Comparison of ENCODE assay signal across 27 cellular contexts in genomic region chr11:69086741-69087524, GRCh38. TPM values are rescaled to one million over a fixed set of nuclear protein-coding genes. Genes with fewer than 3 reads are reported as not detected.
DNase-seq lines count a peak whose midpoint lies in the region; ATAC-seq and TF ChIP-seq lines count a peak whose summit lies in the region.
"Had no signal": no experiment of that assay in that cellular context is flagged by ENCODE, and none has a peak within 500 bp of the region (broad histone marks: within the 10 kb centered on the region; RNA-seq: fewer than 3 reads in every experiment).

No MANE protein-coding gene starts in this region.

- H3K27ac ChIP-seq in ascending aorta (peak overlapping the region; percentile 0 to 34), gastroesophageal sphincter (peak overlapping the region; percentile 80 to 90 (median 86)), tibial artery (peak overlapping the region; percentile 32 to 45), upper lobe of right lung (no peak overlapping the region)
- H3K27ac ChIP-seq: BLaER1, HL-60 had no signal

- peaks cover 13 to 49% of the 10 kb centered on the region in 2 donors for H3K36me3 ChIP-seq in ascending aorta
- H3K36me3 ChIP-seq in gastroesophageal sphincter, result peaks cover 0 to 84% of the 10 kb centered on the region in 2 donors
- H3K36me3 ChIP-seq in tibial artery, result peaks cover 5 to 84% (median 63%) of the 10 kb centered on the region in 3 donors
- H3K36me3 ChIP-seq in upper lobe of right lung, result peaks cover 13% of the 10 kb centered on the region
- H3K36me3 ChIP-seq: breast epithelium had no signal

- H3K4me3 ChIP-seq in ascending aorta (no peak overlapping the region), gastroesophageal sphincter (no peak overlapping the region), tibial artery (no peak overlapping the region), upper lobe of right lung (no peak overlapping the region)
- H3K4me3 ChIP-seq: BLaER1, breast epithelium, GM12878, MG63, smooth muscle cell had no signal

- H3K9me3 ChIP-seq in ascending aorta, result no peaks in the 10 kb centered on the region
- no peaks in the 10 kb centered on the region for H3K9me3 ChIP-seq in gastroesophageal sphincter
- no peaks in the 10 kb centered on the region for H3K9me3 ChIP-seq in tibial artery
- H3K9me3 ChIP-seq in upper lobe of right lung, result no peaks in the 10 kb centered on the region
- H3K9me3 ChIP-seq: BLaER1, breast epithelium, MG63 had no signal

- peak overlapping the region; percentile 35 for H3K27ac Mint-ChIP-seq in neural crest cell (ENCODE audit: unreplicated experiment)
- H3K27ac Mint-ChIP-seq: activated CD8-positive, alpha-beta T cell treated with anti-CD3 and anti-CD28 coated beads for 36 hours; activated naive CD4-positive, alpha-beta T cell treated with anti-CD3 and anti-CD28 coated beads, Interleukin-2, amount 10 ng/mL, durations not matched to agents 7 days and 5 days; activated T-helper 1 cell treated with anti-CD3 and anti-CD28 coated beads, Interleukin-12 subunit alpha, Interleukin-12 subunit beta, Interleukin-2, Interleukin-4 antibody, amounts not matched to agents 30 ng/mL and 10 ng/mL and 1 ng/mL, durations not matched to agents 14 hours and 24 hours and 36 hours; nephron had no signal

- H3K27me3 ChIP-seq in ascending aorta (no peaks in the 10 kb centered on the region), gastroesophageal sphincter (no peaks in the 10 kb centered on the region), tibial artery (no peaks in the 10 kb centered on the region), upper lobe of right lung (no peaks in the 10 kb centered on the region)
- H3K27me3 ChIP-seq: BLaER1, breast epithelium, MG63 had no signal

- H3K4me1 ChIP-seq in ascending aorta, result no peaks in the 10 kb centered on the region
- H3K4me1 ChIP-seq in gastroesophageal sphincter, result peaks cover 0 to 58% (median 22%) of the 10 kb centered on the region in 3 donors
- H3K4me1 ChIP-seq in tibial artery, result peaks cover 0 to 8% (median 3%) of the 10 kb centered on the region in 4 donors
- no peaks in the 10 kb centered on the region for H3K4me1 ChIP-seq in upper lobe of right lung
- H3K4me1 ChIP-seq: breast epithelium had no signal

- no peak for TF ChIP-seq EP300 in gastroesophageal sphincter (IDR thresholded peaks at IDR 0.05)

- no peak for DNase-seq in ascending aorta (ENCODE audit: low spot score in 2 of 2)
- no peak for DNase-seq in neural crest cell (ENCODE audit: low read depth, low spot score)
- no peak for DNase-seq in tibial artery
- DNase-seq in upper lobe of right lung, result no peak
- no peak for DNase-seq in LoVo (ENCODE audit: low spot score)
- DNase-seq: activated CD4-positive, CD25-positive, alpha-beta regulatory T cell treated with anti-CD3 and anti-CD28 coated beads, Interleukin-2, amount 50 U/mL, for 72 hours; activated CD8-positive, alpha-beta memory T cell treated with anti-CD3 and anti-CD28 coated beads, Interleukin-2, amount 50 U/mL, for 48 hours; activated CD8-positive, alpha-beta T cell treated with anti-CD3 and anti-CD28 coated beads for 36 hours; activated naive CD4-positive, alpha-beta T cell treated with anti-CD3 and anti-CD28 coated beads, Interleukin-2, amount 10 ng/mL, durations not matched to agents 7 days and 5 days; amniotic stem cell; H9; KG1; MG63; NCI-H1105; NCI-H187 treated with DMSO at 0.1 percent for 48 hours; PC-3; stimulated activated naive CD4-positive, alpha-beta T cell treated with Interleukin-2 at 50 U/mL for 16 hours had no signal

- WGBS in gastroesophageal sphincter (ENCODE audit: low coverage in 1 of 2), 2 donors, result no CpG with 5 or more reads among the region's 18 CpGs

- no peak overlapping the region for H3K4me3 Mint-ChIP-seq in neural crest cell
- H3K4me3 Mint-ChIP-seq: activated CD8-positive, alpha-beta T cell treated with anti-CD3 and anti-CD28 coated beads for 36 hours; activated naive CD4-positive, alpha-beta T cell treated with anti-CD3 and anti-CD28 coated beads, Interleukin-2, amount 10 ng/mL, durations not matched to agents 7 days and 5 days; activated T-helper 1 cell treated with anti-CD3 and anti-CD28 coated beads, Interleukin-12 subunit alpha, Interleukin-12 subunit beta, Interleukin-2, Interleukin-4 antibody, amounts not matched to agents 30 ng/mL and 10 ng/mL and 1 ng/mL, durations not matched to agents 14 hours and 24 hours and 36 hours; H9; nephron had no signal

- TF ChIP-seq POLR2A in gastroesophageal sphincter (IDR thresholded peaks at IDR 0.05), result no peak

- no peaks in the 10 kb centered on the region for H3K9me3 Mint-ChIP-seq in neural crest cell
- H3K9me3 Mint-ChIP-seq: activated CD8-positive, alpha-beta T cell treated with anti-CD3 and anti-CD28 coated beads for 36 hours; activated naive CD4-positive, alpha-beta T cell treated with anti-CD3 and anti-CD28 coated beads, Interleukin-2, amount 10 ng/mL, durations not matched to agents 7 days and 5 days; activated T-helper 1 cell treated with anti-CD3 and anti-CD28 coated beads, Interleukin-12 subunit alpha, Interleukin-12 subunit beta, Interleukin-2, Interleukin-4 antibody, amounts not matched to agents 30 ng/mL and 10 ng/mL and 1 ng/mL, durations not matched to agents 14 hours and 24 hours and 36 hours; H9; nephron had no signal

- no peaks in the 10 kb centered on the region for H3K27me3 Mint-ChIP-seq in neural crest cell (ENCODE audit: low read depth)
- H3K27me3 Mint-ChIP-seq: activated CD8-positive, alpha-beta T cell treated with anti-CD3 and anti-CD28 coated beads for 36 hours; activated naive CD4-positive, alpha-beta T cell treated with anti-CD3 and anti-CD28 coated beads, Interleukin-2, amount 10 ng/mL, durations not matched to agents 7 days and 5 days had no signal

- H3K36me3 Mint-ChIP-seq in neural crest cell (ENCODE audit: low read depth), result peaks cover 4% of the 10 kb centered on the region

- ATAC-seq in gastroesophageal sphincter (peak; percentile 13), upper lobe of right lung (no peak), GM19324 (IDR thresholded peaks at IDR 0.05; ENCODE audit: low FRiP score, unreplicated experiment) (no peak)
- ATAC-seq: activated CD8-positive, alpha-beta T cell treated with anti-CD3 and anti-CD28 coated beads for 36 hours; GM12878; PC-3; SK-N-SH treated with all-trans-retinoic acid at 6 μM for 48 hours had no signal

- H3K4me1 Mint-ChIP-seq in neural crest cell, result peaks cover 5% of the 10 kb centered on the region

- TF ChIP-seq CTCF in ascending aorta (IDR thresholded peaks at IDR 0.05) (no peak), gastroesophageal sphincter (IDR thresholded peaks at IDR 0.05) (no peak), neural crest cell (conservative IDR thresholded peaks at IDR 0.05) (no peak), tibial artery (IDR thresholded peaks at IDR 0.05) (no peak), upper lobe of right lung (IDR thresholded peaks at IDR 0.05) (no peak)

- intact Hi-C loops in ascending aorta (cut with DNase I), result loop anchor here (5.0 kb wide), 3 partner anchors 85 to 185 kb away; partner anchors contain the start of genes IGHMBP2 and MRPL21
- intact Hi-C loops in tibial artery (cut with DNase I; ENCODE audit: low total_unique reads), result loop anchor here (5.0 to 10.0 kb wide), 2 partner anchors 80 to 182 kb away; partner anchors contain the start of genes IGHMBP2 and MRPL21
- intact Hi-C loops in upper lobe of right lung (cut with DNase I), result no loop called here

RNA-seq across cellular contexts. Expression of gene TPCN2, which starts 38.2 kb away (rescaled TPM):
- total RNA-seq in ascending aorta (24.9 TPM), gastroesophageal sphincter (10 to 100 TPM; 16.8 to 33.8 (median 28.3) TPM), neural crest cell (14.2 and 14.4 TPM in 2 replicates), upper lobe of right lung (16.6 TPM)
